In genomic region chr11:3057069-3057963, GRCh38 we compare ENCODE assay signal across 1 cellular context.
TF ChIP-seq lines count a peak whose summit lies in the region.

CARS1 (minus strand) TSS chr11:3057423; CDS start chr11:3057367, 56 bp downstream.

TF ChIP-seq in HepG2, 621 proteins besides CTCF, POLR2A, EP300 and RAD21 (continued from another document):
- TF ChIP-seq ZBTB40 (IDR thresholded peaks at IDR 0.05) (peak; percentile 86), ZBTB40 (CRISPR knock-in tag; IDR thresholded peaks at IDR 0.05) (no peak), ZNF326 (CRISPR knock-in tag; IDR thresholded peaks at IDR 0.05; ENCODE audit: borderline replicate concordance) (no peak), ELF1 (CRISPR knock-in tag; IDR thresholded peaks at IDR 0.05) (peak; percentile 98), ZNF761 (CRISPR knock-in tag; conservative IDR thresholded peaks at IDR 0.05) (0 out of 2 replicates have a peak, but pooled peaks have one; percentile 39), HDAC2 (CRISPR knock-in tag; IDR thresholded peaks at IDR 0.05) (peak; percentile 41), ZZZ3 (CRISPR knock-in tag; IDR thresholded peaks at IDR 0.05; ENCODE audit: borderline replicate concordance) (peak; percentile 78; the same call in 1 of the 2 replicates), HMGXB3 (CRISPR knock-in tag; IDR thresholded peaks at IDR 0.05; ENCODE audit: borderline replicate concordance) (peak; percentile 67; the same call in 1 of the 2 replicates), CC2D1A (CRISPR knock-in tag; IDR thresholded peaks at IDR 0.05) (no peak), SIN3A (IDR thresholded peaks at IDR 0.05; ENCODE audit: borderline replicate concordance, low read depth, low read length) (peak; percentile 96), ZNF781 (CRISPR knock-in tag; IDR thresholded peaks at IDR 0.05; ENCODE audit: borderline replicate concordance, not compliant biosample characterization) (peak; percentile 93), KDM3A (CRISPR knock-in tag; IDR thresholded peaks at IDR 0.05; ENCODE audit: low read depth) (peak; percentile 79; the same call in 1 of the 2 replicates), SMAD9 (CRISPR knock-in tag; IDR thresholded peaks at IDR 0.05) (0 out of 2 replicates have a peak, but pooled peaks have one; percentile 27), RFX3 (CRISPR knock-in tag; IDR thresholded peaks at IDR 0.05) (peak; percentile 98)
